In genomic region chr5:177303925-177304391, GRCh38 we compare ENCODE assay signal across 8 cellular contexts. TPM values are rescaled to one million over a fixed set of nuclear protein-coding genes. Genes with fewer than 3 reads are reported as not detected.
DNase-seq lines count a peak whose midpoint lies in the region; ATAC-seq and TF ChIP-seq lines count a peak whose summit lies in the region.

No MANE protein-coding gene starts in this region.

- H3K9me3 ChIP-seq in A673 (ENCODE audit: low read depth, low read length, poor library complexity, severe bottlenecking) (no peaks in the 10 kb centered on the region), iPS-15b (ENCODE audit: control insufficient read depth, insufficient read depth, low read length) (no peaks in the 10 kb centered on the region)

- CTCF ChIA-PET in A673 (lab: Charles Lee), result no interaction called here

- TSS peak; percentile 70 for BruUV-seq in A673 (replicated peaks; lab: Mats Ljungman, UMichigan)

- peak overlapping the region; percentile 87 for H3K27ac ChIP-seq in A673 (ENCODE audit: low read depth, low read length, poor library complexity, severe bottlenecking)

- H3K27me3 Mint-ChIP-seq in activated T-helper 1 cell treated with anti-CD3 and anti-CD28 coated beads, Interleukin-12 subunit alpha, Interleukin-12 subunit beta, Interleukin-2, Interleukin-4 antibody, amounts not matched to agents 30 ng/mL and 10 ng/mL and 1 ng/mL, durations not matched to agents 14 hours and 24 hours and 36 hours (ENCODE audit: insufficient read depth), result no peaks in the 10 kb centered on the region
- no peaks in the 10 kb centered on the region for H3K27me3 Mint-ChIP-seq in stimulated activated naive CD8-positive, alpha-beta T cell treated with anti-CD3 and anti-CD28 coated beads, Interleukin-15, amount 100 ng/mL, for 72 hours

- peak overlapping the region; percentile 93 for H3K4me3 Mint-ChIP-seq in activated T-helper 1 cell treated with anti-CD3 and anti-CD28 coated beads, Interleukin-12 subunit alpha, Interleukin-12 subunit beta, Interleukin-2, Interleukin-4 antibody, amounts not matched to agents 30 ng/mL and 10 ng/mL and 1 ng/mL, durations not matched to agents 14 hours and 24 hours and 36 hours
- H3K4me3 Mint-ChIP-seq in stimulated activated naive CD8-positive, alpha-beta T cell treated with anti-CD3 and anti-CD28 coated beads, Interleukin-15, amount 100 ng/mL, for 72 hours, result peak overlapping the region; percentile 88 to 90

- H3K4me1 ChIP-seq in A673 (ENCODE audit: insufficient read depth, low read length, poor library complexity, severe bottlenecking) (peaks cover 10% of the 10 kb centered on the region), iPS-15b (ENCODE audit: control insufficient read depth, insufficient read depth, low read length) (peaks cover 15% of the 10 kb centered on the region)

- H3K4me1 Mint-ChIP-seq in activated T-helper 1 cell treated with anti-CD3 and anti-CD28 coated beads, Interleukin-12 subunit alpha, Interleukin-12 subunit beta, Interleukin-2, Interleukin-4 antibody, amounts not matched to agents 30 ng/mL and 10 ng/mL and 1 ng/mL, durations not matched to agents 14 hours and 24 hours and 36 hours (ENCODE audit: low read depth), result peaks cover 72% of the 10 kb centered on the region
- H3K4me1 Mint-ChIP-seq in stimulated activated naive CD8-positive, alpha-beta T cell treated with anti-CD3 and anti-CD28 coated beads, Interleukin-15, amount 100 ng/mL, for 72 hours, result peaks cover 75% of the 10 kb centered on the region

- peak overlapping the region; percentile 83 for H3K27ac Mint-ChIP-seq in activated T-helper 1 cell treated with anti-CD3 and anti-CD28 coated beads, Interleukin-12 subunit alpha, Interleukin-12 subunit beta, Interleukin-2, Interleukin-4 antibody, amounts not matched to agents 30 ng/mL and 10 ng/mL and 1 ng/mL, durations not matched to agents 14 hours and 24 hours and 36 hours
- peak overlapping the region; percentile 80 to 92 for H3K27ac Mint-ChIP-seq in stimulated activated naive CD8-positive, alpha-beta T cell treated with anti-CD3 and anti-CD28 coated beads, Interleukin-15, amount 100 ng/mL, for 72 hours

- H3K36me3 ChIP-seq in A673 (ENCODE audit: insufficient read depth, low read length, poor library complexity, severe bottlenecking), result peaks cover 32% of the 10 kb centered on the region
- H3K36me3 ChIP-seq in H7 (replicated peaks; ENCODE audit: control insufficient read depth, insufficient read depth, low read length), result peaks cover 16% of the 10 kb centered on the region
- peaks cover 31% of the 10 kb centered on the region for H3K36me3 ChIP-seq in iPS-15b (ENCODE audit: control insufficient read depth, insufficient read depth, low read length)

- DNase-seq in A673 (ENCODE audit: low spot score) (no peak), H7 (peak; percentile 43), NCI-H82 (lab: John Stamatoyannopoulos, UW) (no peak), NCI-H2029 treated with DMSO at 0.1 percent for 48 hours (lab: John Stamatoyannopoulos, UW) (no peak)
- no peak for DNase-seq in activated T-helper 1 cell treated with anti-CD3 and anti-CD28 coated beads, Interleukin-12 subunit alpha, Interleukin-12 subunit beta, Interleukin-2, Interleukin-4 antibody, amounts not matched to agents 30 ng/mL and 10 ng/mL and 1 ng/mL, durations not matched to agents 14 hours and 24 hours and 36 hours (ENCODE audit: low spot score)
- no peak for DNase-seq in stimulated activated naive CD8-positive, alpha-beta T cell treated with anti-CD3 and anti-CD28 coated beads, Interleukin-15, amount 100 ng/mL, for 72 hours
- no peak for DNase-seq in activated effector memory CD4-positive, alpha-beta T cell treated with Interleukin-2 at 50 U/mL for 16 hours

- intact Hi-C loops in A673 (cut with micrococcal nuclease; ENCODE audit: unreplicated experiment), result loop anchor here (2.0 kb wide), 1 partner anchor 151 kb away; no protein-coding TSS in a partner anchor
- intact Hi-C loops in activated T-helper 1 cell treated with anti-CD3 and anti-CD28 coated beads, Interleukin-12 subunit alpha, Interleukin-12 subunit beta, Interleukin-2, Interleukin-4 antibody, amounts not matched to agents 30 ng/mL and 10 ng/mL and 1 ng/mL, durations not matched to agents 14 hours and 24 hours and 36 hours (cut with micrococcal nuclease), result loop anchor here (1.0 to 5.0 kb wide), 5 partner anchors 7 to 915 kb away; partner anchors contain the start of genes FAF2, MXD3 and NSD1

- H3K27me3 ChIP-seq in A673 (replicated peaks; ENCODE audit: insufficient read depth, low read depth, low read length, poor library complexity) (no peaks in the 10 kb centered on the region), H7 (ENCODE audit: control insufficient read depth, insufficient read depth, low read length) (no peaks in the 10 kb centered on the region), iPS-15b (ENCODE audit: control insufficient read depth, insufficient read depth, low read length) (no peaks in the 10 kb centered on the region)

- H3K9me3 Mint-ChIP-seq in activated T-helper 1 cell treated with anti-CD3 and anti-CD28 coated beads, Interleukin-12 subunit alpha, Interleukin-12 subunit beta, Interleukin-2, Interleukin-4 antibody, amounts not matched to agents 30 ng/mL and 10 ng/mL and 1 ng/mL, durations not matched to agents 14 hours and 24 hours and 36 hours, result no peaks in the 10 kb centered on the region
- no peaks in the 10 kb centered on the region for H3K9me3 Mint-ChIP-seq in stimulated activated naive CD8-positive, alpha-beta T cell treated with anti-CD3 and anti-CD28 coated beads, Interleukin-15, amount 100 ng/mL, for 72 hours

- peak overlapping the region; percentile 88 for H3K4me3 ChIP-seq in A673 (ENCODE audit: low read depth, low read length, poor library complexity, severe bottlenecking)
- peak overlapping the region; percentile 92 for H3K4me3 ChIP-seq in H7 (ENCODE audit: insufficient read depth, low read depth, low read length)
- H3K4me3 ChIP-seq in iPS-15b (ENCODE audit: low read depth, low read length), result peak overlapping the region; percentile 75

- H3K9ac ChIP-seq in iPS-15b (ENCODE audit: low read depth, low read length), result peak overlapping the region; percentile 89

- POLR2A ChIA-PET in A673 (lab: Charles Lee; ENCODE audit: low non-redundant PET), result no interaction called here

- TF ChIP-seq CTCF in A673 (conservative IDR thresholded peaks at IDR 0.05; ENCODE audit: low read depth, low read length), result no peak

- H3K36me3 Mint-ChIP-seq in activated T-helper 1 cell treated with anti-CD3 and anti-CD28 coated beads, Interleukin-12 subunit alpha, Interleukin-12 subunit beta, Interleukin-2, Interleukin-4 antibody, amounts not matched to agents 30 ng/mL and 10 ng/mL and 1 ng/mL, durations not matched to agents 14 hours and 24 hours and 36 hours (ENCODE audit: low read depth), result peaks cover 56% of the 10 kb centered on the region

- ATAC-seq in stimulated activated naive CD8-positive, alpha-beta T cell treated with anti-CD3 and anti-CD28 coated beads, Interleukin-15, amount 100 ng/mL, for 72 hours, result peak; percentile 24

RNA-seq across cellular contexts. Expression of gene PRELID1, which starts 0.4 kb away (rescaled TPM):
- 169 and 194 TPM in 2 replicates for total RNA-seq in A673 (2021)
- total RNA-seq in H7 (2014; rRNA removed; shearing (Covaris generic)), result 360 and 469 TPM in 2 replicates
- 239 and 250 TPM in 2 replicates for total RNA-seq in activated T-helper 1 cell treated with anti-CD3 and anti-CD28 coated beads, Interleukin-12 subunit alpha, Interleukin-12 subunit beta, Interleukin-2, Interleukin-4 antibody, amounts not matched to agents 30 ng/mL and 10 ng/mL and 1 ng/mL, durations not matched to agents 14 hours and 24 hours and 36 hours

RNA-seq across cellular contexts. Expression of gene RAB24, which starts 0.4 kb away (rescaled TPM):
- total RNA-seq in A673 (2021), result 16.0 and 19.2 TPM in 2 replicates
- total RNA-seq in H7 (2014; rRNA removed; shearing (Covaris generic)), result 25.4 and 35.7 TPM in 2 replicates
- total RNA-seq in activated T-helper 1 cell treated with anti-CD3 and anti-CD28 coated beads, Interleukin-12 subunit alpha, Interleukin-12 subunit beta, Interleukin-2, Interleukin-4 antibody, amounts not matched to agents 30 ng/mL and 10 ng/mL and 1 ng/mL, durations not matched to agents 14 hours and 24 hours and 36 hours, result 19.7 and 22.4 TPM in 2 replicates

RNA-seq across cellular contexts. Expression of gene MXD3, which starts 7.7 kb away (rescaled TPM):
- 15.1 and 19.4 TPM in 2 replicates for total RNA-seq in A673 (2021)
- total RNA-seq in H7 (2014; rRNA removed; shearing (Covaris generic)), result 26.4 and 27.2 TPM in 2 replicates
- 9.6 and 11.8 TPM in 2 replicates for total RNA-seq in activated T-helper 1 cell treated with anti-CD3 and anti-CD28 coated beads, Interleukin-12 subunit alpha, Interleukin-12 subunit beta, Interleukin-2, Interleukin-4 antibody, amounts not matched to agents 30 ng/mL and 10 ng/mL and 1 ng/mL, durations not matched to agents 14 hours and 24 hours and 36 hours

RNA-seq across cellular contexts. Expression of gene LMAN2, which starts 47.5 kb away (rescaled TPM):
- total RNA-seq in A673 (2021), result 97.7 and 98.4 TPM in 2 replicates
- 221 and 225 TPM in 2 replicates for total RNA-seq in H7 (2014; rRNA removed; shearing (Covaris generic))
- total RNA-seq in activated T-helper 1 cell treated with anti-CD3 and anti-CD28 coated beads, Interleukin-12 subunit alpha, Interleukin-12 subunit beta, Interleukin-2, Interleukin-4 antibody, amounts not matched to agents 30 ng/mL and 10 ng/mL and 1 ng/mL, durations not matched to agents 14 hours and 24 hours and 36 hours, result 108 and 118 TPM in 2 replicates

RNA-seq across cellular contexts. Expression of gene RGS14, which starts 53.8 kb away (rescaled TPM):
- total RNA-seq in A673 (2021), result 3.1 and 6.5 TPM in 2 replicates
- 31.0 and 32.4 TPM in 2 replicates for total RNA-seq in H7 (2014; rRNA removed; shearing (Covaris generic))
- 37.8 and 41.3 TPM in 2 replicates for total RNA-seq in activated T-helper 1 cell treated with anti-CD3 and anti-CD28 coated beads, Interleukin-12 subunit alpha, Interleukin-12 subunit beta, Interleukin-2, Interleukin-4 antibody, amounts not matched to agents 30 ng/mL and 10 ng/mL and 1 ng/mL, durations not matched to agents 14 hours and 24 hours and 36 hours
